ENCODE assay signal across 19 cellular contexts in genomic region chr14:41548666-41549065, GRCh38. TPM values are rescaled to one million over a fixed set of nuclear protein-coding genes. Genes with fewer than 3 reads are reported as not detected.
A peak's percentile ranks its signal among the peaks of the same experiment; 100 is the strongest.
DNase-seq lines count a peak whose midpoint lies in the region; ATAC-seq and TF ChIP-seq lines count a peak whose summit lies in the region.
"Had no signal": no experiment of that assay in that cellular context is flagged by ENCODE, and none has a peak within 500 bp of the region (broad histone marks: within the 10 kb centered on the region; RNA-seq: fewer than 3 reads in every experiment).

No MANE protein-coding gene starts in this region.

- H3K36me3 ChIP-seq in PC-3 (ENCODE audit: low read depth, low read length), result no peaks in the 10 kb centered on the region
- H3K36me3 ChIP-seq in fibroblast of lung (ENCODE audit: control insufficient read depth, insufficient read depth, low read length), result no peaks in the 10 kb centered on the region
- no peaks in the 10 kb centered on the region for H3K36me3 ChIP-seq in smooth muscle cell (ENCODE audit: low read depth)

- no peak for ATAC-seq in PC-3
- ATAC-seq in stimulated activated memory B cell treated with anti-CD40 and anti-IgM and Interleukin-4, amounts not matched to agents 10 μg/mL and 1 μg/mL and 100 μg/mL, for 72 hours, result no peak

- WGBS in smooth muscle cell (ENCODE audit: low lambda C conversion rate), result 88% methylated on average over 2 of the region's 2 CpGs

- H3K4me1 ChIP-seq in PC-3 (ENCODE audit: insufficient read depth, low read length), result peaks cover 26% of the 10 kb centered on the region
- no peaks in the 10 kb centered on the region for H3K4me1 ChIP-seq in fibroblast of lung (ENCODE audit: control insufficient read depth, extremely low read depth, insufficient read depth, low read length)
- H3K4me1 ChIP-seq in smooth muscle cell (ENCODE audit: low read depth), result peaks cover 4% of the 10 kb centered on the region

- H3K4me1 Mint-ChIP-seq in stimulated activated memory B cell treated with anti-CD40 and anti-IgM and Interleukin-4, amounts not matched to agents 10 μg/mL and 1 μg/mL and 100 μg/mL, for 72 hours, result no peaks in the 10 kb centered on the region

- no peaks in the 10 kb centered on the region for H3K36me3 Mint-ChIP-seq in stimulated activated memory B cell treated with anti-CD40 and anti-IgM and Interleukin-4, amounts not matched to agents 10 μg/mL and 1 μg/mL and 100 μg/mL, for 72 hours

- H3F3A ChIP-seq in PC-3 (ENCODE audit: low read length, unreplicated experiment), result no peaks in the 10 kb centered on the region
- peaks cover 19% of the 10 kb centered on the region for H3F3A ChIP-seq in smooth muscle cell (ENCODE audit: low read depth)

- H3K9ac ChIP-seq in PC-3 (ENCODE audit: low read length) (no peak overlapping the region), fibroblast of lung (ENCODE audit: insufficient read depth, low read length) (no peak overlapping the region), smooth muscle cell (ENCODE audit: low read depth) (no peak overlapping the region)

- TF ChIP-seq CTCF in PC-3 (conservative IDR thresholded peaks at IDR 0.05; ENCODE audit: low read depth, low read length) (no peak), fibroblast of lung (conservative IDR thresholded peaks at IDR 0.05 in 1 of 2, IDR thresholded peaks at IDR 0.05 in 1 of 2; ENCODE audit: low read depth in 1 of 2, low read length in 2 of 2) (no peak), smooth muscle cell (IDR thresholded peaks at IDR 0.05; ENCODE audit: borderline replicate concordance, insufficient read depth, poor library complexity, severe bottlenecking) (no peak)

- H3K9me3 Mint-ChIP-seq in stimulated activated memory B cell treated with anti-CD40 and anti-IgM and Interleukin-4, amounts not matched to agents 10 μg/mL and 1 μg/mL and 100 μg/mL, for 72 hours, result peaks cover 3% of the 10 kb centered on the region

- H4K20me1 ChIP-seq in PC-3 (ENCODE audit: low read length) (no peaks in the 10 kb centered on the region), fibroblast of lung (ENCODE audit: control insufficient read depth, extremely low read depth, insufficient read depth, low read length) (no peaks in the 10 kb centered on the region), smooth muscle cell (ENCODE audit: low read depth) (no peaks in the 10 kb centered on the region)

- H3K27me3 ChIP-seq in PC-3 (ENCODE audit: low read length), result no peaks in the 10 kb centered on the region
- no peaks in the 10 kb centered on the region for H3K27me3 ChIP-seq in fibroblast of lung (ENCODE audit: control insufficient read depth, insufficient read depth, low read length)
- H3K27me3 ChIP-seq in smooth muscle cell (ENCODE audit: low read depth), result no peaks in the 10 kb centered on the region

- DNase-seq in NCI-H1105 (lab: John Stamatoyannopoulos, UW) (peak; percentile 9), PC-3 (no peak), fibroblast of lung (ENCODE audit: low read depth in 2 of 2) (peak; percentile 25 to 64), smooth muscle cell (lab: John Stamatoyannopoulos, UW; ENCODE audit: unreplicated experiment) (no peak), posterior vena cava (ENCODE audit: low spot score) (no peak), globus pallidus (ENCODE audit: low spot score) (no peak)
- DNase-seq: AML-193; DMS79 treated with DMSO at 0.1 percent for 48 hours; H7; HFFc6; KBM-7; NCI-H1417 treated with DMSO at 0.1 percent for 48 hours; NCI-H187 treated with DMSO at 0.1 percent for 48 hours; NCI-H345; NCI-H526 treated with DMSO at 0.1 percent for 48 hours; NK-92 treated with Interleukin-12 subunit alpha and Interleukin-12 subunit beta, amount 100 ng/mL, for 24 hours; Right ventricle myocardium superior had no signal

- CTCF ChIA-PET in PC-3 (lab: Charles Lee), result no interaction called here

- H3K4me3 ChIP-seq in PC-3 (ENCODE audit: low read length), result no peak overlapping the region
- no peak overlapping the region for H3K4me3 ChIP-seq in fibroblast of lung (replicated peaks in 1 of 4; ENCODE audit: control extremely low read depth in 1 of 4, insufficient read depth in 1 of 4, low read depth in 3 of 4, low read length in 4 of 4)
- no peak overlapping the region for H3K4me3 ChIP-seq in smooth muscle cell

- no TSS peak for BruUV-seq in PC-3 (replicated peaks; lab: Mats Ljungman, UMichigan)

- no peak overlapping the region for H3K27ac Mint-ChIP-seq in stimulated activated memory B cell treated with anti-CD40 and anti-IgM and Interleukin-4, amounts not matched to agents 10 μg/mL and 1 μg/mL and 100 μg/mL, for 72 hours
- H3K27ac Mint-ChIP-seq: HFFc6 had no signal

- intact Hi-C loops in PC-3 (cut with micrococcal nuclease), result no loop called here
- intact Hi-C loops in posterior vena cava (cut with DNase I), result no loop called here

- POLR2A ChIA-PET in PC-3 (lab: Charles Lee; ENCODE audit: unreplicated experiment), result no interaction called here

- no peak overlapping the region for H3K4me2 ChIP-seq in PC-3 (ENCODE audit: low read length)
- no peak overlapping the region for H3K4me2 ChIP-seq in fibroblast of lung (ENCODE audit: extremely low read depth, insufficient read depth, low read length)
- no peak overlapping the region for H3K4me2 ChIP-seq in smooth muscle cell

- H3K9me2 ChIP-seq in PC-3 (replicated peaks; ENCODE audit: low read length), result no peaks in the 10 kb centered on the region

- no peaks in the 10 kb centered on the region for H3K27me3 Mint-ChIP-seq in stimulated activated memory B cell treated with anti-CD40 and anti-IgM and Interleukin-4, amounts not matched to agents 10 μg/mL and 1 μg/mL and 100 μg/mL, for 72 hours

- no peak overlapping the region for H2AFZ ChIP-seq in PC-3 (ENCODE audit: low read length)
- no peak overlapping the region for H2AFZ ChIP-seq in fibroblast of lung (ENCODE audit: low read length)
- no peak overlapping the region for H2AFZ ChIP-seq in smooth muscle cell (ENCODE audit: low read depth)

- no peaks in the 10 kb centered on the region for H3K9me3 ChIP-seq in PC-3 (ENCODE audit: low read length)
- H3K9me3 ChIP-seq in fibroblast of lung (ENCODE audit: control insufficient read depth, insufficient read depth, low read depth, low read length), result no peaks in the 10 kb centered on the region
- no peaks in the 10 kb centered on the region for H3K9me3 ChIP-seq in smooth muscle cell (replicated peaks; ENCODE audit: low read depth)

- no peak overlapping the region for H3K4me3 Mint-ChIP-seq in stimulated activated memory B cell treated with anti-CD40 and anti-IgM and Interleukin-4, amounts not matched to agents 10 μg/mL and 1 μg/mL and 100 μg/mL, for 72 hours
- H3K4me3 Mint-ChIP-seq: HFFc6 had no signal

- H3K27ac ChIP-seq in PC-3 (ENCODE audit: low read length) (0 out of 2 replicates have a peak overlapping the region, but pooled peaks have one; percentile 90), fibroblast of lung (ENCODE audit: insufficient read depth, low read length) (no peak overlapping the region), smooth muscle cell (ENCODE audit: low read depth) (peak overlapping the region; percentile 89)
- H3K27ac ChIP-seq: C4-2B had no signal

- H3K79me2 ChIP-seq in PC-3 (ENCODE audit: low read length) (no peaks in the 10 kb centered on the region), fibroblast of lung (ENCODE audit: control insufficient read depth, insufficient read depth, low read length) (no peaks in the 10 kb centered on the region), smooth muscle cell (ENCODE audit: low read depth) (no peaks in the 10 kb centered on the region)

RNA-seq across cellular contexts. Expression of gene LRFN5, which starts 58.0 kb away (rescaled TPM):
- total RNA-seq in PC-3 (2014; rRNA removed) (not detected in 2 replicates), fibroblast of lung (2.8 and 3.6 TPM in 2 replicates), smooth muscle cell (33.8 and 44.6 TPM in 2 replicates), posterior vena cava (under 1 TPM; 0.38 to 0.74 TPM)
- polyA plus RNA-seq in fibroblast of lung (0.14 and 0.66 TPM in 2 replicates), smooth muscle cell (12.7 and 22.1 TPM in 2 replicates)
- polyA plus RNA-seq in fibroblast of lung (2012), result 0.05 and 0.32 TPM in 2 replicates
- polyA minus RNA-seq in fibroblast of lung (ENCODE audit: low replicate concordance), result 1.1 TPM in 1 of 2 replicates, not detected in the other
- total RNA-seq: HFFc6 had no signal

Comparison
In these comparisons a context has a peak if more than half of its experiments do, and no peak if none do; other contexts are left out.
1. DNase-seq: peak in NCI-H1105 (single experiment) and fibroblast of lung (2 of 2); none in PC-3 (single experiment), smooth muscle cell (single experiment), posterior vena cava (single experiment) and globus pallidus (single experiment).